Comparison of ENCODE assay signal across 15 cellular contexts in the genomic region with DNA sequence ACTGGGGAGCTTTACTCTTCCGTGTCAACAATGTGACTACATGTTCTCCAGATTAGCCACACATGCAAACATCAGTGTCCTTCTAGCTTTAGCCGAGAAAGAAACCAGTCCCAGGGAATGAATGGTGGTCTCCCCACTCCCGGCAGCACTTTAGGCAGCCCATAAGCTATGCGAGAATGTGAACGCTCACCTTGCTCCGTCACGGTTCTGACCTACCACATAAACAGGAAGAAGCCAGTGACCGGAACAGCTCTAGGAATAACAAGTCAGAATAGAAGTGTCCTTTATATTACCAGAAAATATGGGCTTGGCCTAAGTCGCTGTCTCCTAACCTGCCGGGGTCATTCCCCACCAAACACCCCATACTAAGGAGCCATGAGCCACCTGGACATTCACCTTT.
"Had no signal": no experiment of that assay in that cellular context is flagged by ENCODE, and none has a peak within 500 bp of the region (broad histone marks: within the 10 kb centered on the region; RNA-seq: fewer than 3 reads in every experiment).

No MANE protein-coding gene starts in this region.

- H3K4me3 ChIP-seq: adrenal gland, psoas muscle, sigmoid colon, spleen, tibial artery had no signal

- H3K36me3 ChIP-seq: adrenal gland, spleen had no signal

- H3K27me3 ChIP-seq: adrenal gland, foreskin keratinocyte, sigmoid colon, spleen, tibial artery had no signal

- H3K27ac ChIP-seq: adrenal gland, psoas muscle, sigmoid colon, spleen, tibial artery had no signal

- ATAC-seq: activated CD4-positive, alpha-beta T cell treated with anti-CD3 and anti-CD28 coated beads for 36 hours; activated naive CD4-positive, alpha-beta T cell treated with anti-CD3 and anti-CD28 coated beads, Interleukin-2, amount 50 U/mL, for 72 hours; foreskin keratinocyte; left lobe of liver; stimulated activated naive B cell treated with anti-CD40 and anti-IgM and Interleukin-4, amounts not matched to agents 10 μg/mL and 1 μg/mL and 100 μg/mL, for 72 hours had no signal

- H3K9me3 ChIP-seq: adrenal gland, psoas muscle, sigmoid colon, spleen, tibial artery had no signal

- H3K4me1 ChIP-seq: adrenal gland, psoas muscle, sigmoid colon, spleen, tibial artery had no signal

- DNase-seq: activated CD4-positive, alpha-beta T cell treated with anti-CD3 and anti-CD28 coated beads for 36 hours; activated CD4-positive, alpha-beta T cell treated with anti-CD3 and anti-CD28 coated beads, Interleukin-2, amount 50 U/mL, for 48 hours; activated gamma-delta T cell treated with Interleukin-2 at 50 U/mL for 16 hours; activated T-cell treated with anti-CD3 and anti-CD28 coated beads for 4 hours; effector CD8-positive, alpha-beta T cell; foreskin keratinocyte; hippocampal formation; psoas muscle; sigmoid colon; spleen; stimulated activated naive B cell treated with anti-CD40 and anti-IgM and Interleukin-4, amounts not matched to agents 10 μg/mL and 1 μg/mL and 100 μg/mL, for 72 hours; tibial artery had no signal
